In genomic region chr6:170030284-170031095, GRCh38 we compare ENCODE assay signal across 2 cellular contexts.
TF ChIP-seq lines count a peak whose summit lies in the region.

No MANE protein-coding gene starts in this region.

TF ChIP-seq in SK-N-SH, 30 proteins besides CTCF, POLR2A, EP300 and RAD21 (continued from another document):
- no peak for TF ChIP-seq REST (IDR thresholded peaks at IDR 0.05; ENCODE audit: low read depth, low read length)
- no peak for TF ChIP-seq RFX5 (IDR thresholded peaks at IDR 0.05; ENCODE audit: low read length)
- TF ChIP-seq MXI1 (IDR thresholded peaks at IDR 0.05; ENCODE audit: low read depth, low read length) = no peak
- TF ChIP-seq NFIC (IDR thresholded peaks at IDR 0.05; ENCODE audit: borderline replicate concordance) = no peak
- TF ChIP-seq PBX3 (IDR thresholded peaks at IDR 0.05) = no peak

TF ChIP-seq in SK-N-SH treated with all-trans-retinoic acid at 6 μM for 48 hours, 23 proteins besides CTCF, POLR2A, EP300 and RAD21 (continued from another document):
- TF ChIP-seq PATZ1 (CRISPR knock-in tag; IDR thresholded peaks at IDR 0.05; ENCODE audit: borderline replicate concordance) (no peak), TOX (CRISPR knock-in tag; IDR thresholded peaks at IDR 0.05; ENCODE audit: borderline replicate concordance) (no peak)
